In genomic region chr10:132676193-132676891, GRCh38 we compare ENCODE assay signal across 18 cellular contexts.
DNase-seq lines count a peak whose midpoint lies in the region; ATAC-seq and TF ChIP-seq lines count a peak whose summit lies in the region.
"Had no signal": no experiment of that assay in that cellular context is flagged by ENCODE, and none has a peak within 500 bp of the region (broad histone marks: within the 10 kb centered on the region; RNA-seq: fewer than 3 reads in every experiment).

No MANE protein-coding gene starts in this region.

- peaks cover 51% of the 10 kb centered on the region for H4K20me1 ChIP-seq in smooth muscle cell (ENCODE audit: low read depth)

- TF ChIP-seq POLR2A in suprapubic skin (IDR thresholded peaks at IDR 0.05), result no peak

- H3K4me2 ChIP-seq in smooth muscle cell, result no peak overlapping the region
- H3K4me2 ChIP-seq: KMS-11 had no signal

- H3K27me3 ChIP-seq in lung (ENCODE audit: control insufficient read depth, insufficient read depth) (no peaks in the 10 kb centered on the region), suprapubic skin (no peaks in the 10 kb centered on the region), smooth muscle cell (ENCODE audit: low read depth) (no peaks in the 10 kb centered on the region)
- H3K27me3 ChIP-seq: transverse colon had no signal

- no peaks in the 10 kb centered on the region for H3K79me2 ChIP-seq in smooth muscle cell (ENCODE audit: low read depth)

- H3K4me1 ChIP-seq in lung (ENCODE audit: control insufficient read depth in 2 of 2, insufficient read depth in 2 of 2, low read length in 2 of 2) (peaks cover 0 to 13% of the 10 kb centered on the region in 2 donors), suprapubic skin (no peaks in the 10 kb centered on the region), smooth muscle cell (ENCODE audit: low read depth) (no peaks in the 10 kb centered on the region)
- H3K4me1 ChIP-seq: transverse colon had no signal

- TF ChIP-seq CTCF in lung (IDR thresholded peaks at IDR 0.05; ENCODE audit: control extremely low read depth, extremely low read depth) (no peak), suprapubic skin (IDR thresholded peaks at IDR 0.05) (no peak), smooth muscle cell (IDR thresholded peaks at IDR 0.05; ENCODE audit: borderline replicate concordance, insufficient read depth, poor library complexity, severe bottlenecking) (no peak)

- H3K4me3 ChIP-seq in lung, result no peak overlapping the region
- no peak overlapping the region for H3K4me3 ChIP-seq in suprapubic skin
- no peak overlapping the region for H3K4me3 ChIP-seq in smooth muscle cell
- H3K4me3 ChIP-seq: transverse colon had no signal

- no peak overlapping the region for H2AFZ ChIP-seq in smooth muscle cell (ENCODE audit: low read depth)

- ATAC-seq in lung (ENCODE audit: insufficient read depth, low FRiP score) (peak; percentile 34), GM21515 (IDR thresholded peaks at IDR 0.05; ENCODE audit: unreplicated experiment) (no peak)
- ATAC-seq: stimulated activated effector memory CD8-positive, alpha-beta T cell treated with anti-CD3 and anti-CD28 coated beads, Interleukin-12 subunit alpha, Interleukin-12 subunit beta, amount 100 ng/mL, for 72 hours; T-cell had no signal

- H3K36me3 ChIP-seq in lung (ENCODE audit: control insufficient read depth in 2 of 2, insufficient read depth in 2 of 2, low read length in 2 of 2) (peaks cover 0 to 5% of the 10 kb centered on the region in 2 donors), suprapubic skin (no peaks in the 10 kb centered on the region), smooth muscle cell (ENCODE audit: low read depth) (no peaks in the 10 kb centered on the region)
- H3K36me3 ChIP-seq: BE2C, transverse colon had no signal

- WGBS in lung, 2 donors, result 92 to 95% methylated on average over 17 of the region's 17 CpGs
- WGBS in suprapubic skin, result 93% methylated on average over 17 of the region's 17 CpGs
- WGBS in smooth muscle cell (ENCODE audit: low lambda C conversion rate), result 96% methylated on average over 17 of the region's 17 CpGs

- no peak for TF ChIP-seq EP300 in suprapubic skin (IDR thresholded peaks at IDR 0.05)

- H3K9me3 ChIP-seq in lung (ENCODE audit: control insufficient read depth in 2 of 2, insufficient read depth in 1 of 2, low read length in 1 of 2) (peaks cover 0 to 3% of the 10 kb centered on the region in 2 donors), suprapubic skin (no peaks in the 10 kb centered on the region), smooth muscle cell (replicated peaks; ENCODE audit: low read depth) (no peaks in the 10 kb centered on the region)
- H3K9me3 ChIP-seq: BE2C, transverse colon had no signal

- H3K27ac ChIP-seq in lung (ENCODE audit: low read depth in 1 of 2, low read length in 1 of 2) (no peak overlapping the region), suprapubic skin (no peak overlapping the region), smooth muscle cell (ENCODE audit: low read depth) (no peak overlapping the region)
- H3K27ac ChIP-seq: KMS-11, transverse colon had no signal

- DNase-seq in activated CD8-positive, alpha-beta memory T cell treated with anti-CD3 and anti-CD28 coated beads, Interleukin-2, amount 50 U/mL, for 4 hours, result peak; percentile 7
- no peak for DNase-seq in activated CD8-positive, alpha-beta memory T cell treated with anti-CD3 and anti-CD28 coated beads for 24 hours
- DNase-seq in cerebellar cortex (ENCODE audit: low spot score) (peak; percentile 22), lung (ENCODE audit: low spot score) (no peak), suprapubic skin (ENCODE audit: low spot score in 2 of 2) (peak; percentile 31 to 61), HCEC 1CT (no peak), smooth muscle cell (lab: John Stamatoyannopoulos, UW; ENCODE audit: unreplicated experiment) (no peak)
- DNase-seq: activated CD4-positive, alpha-beta T cell treated with anti-CD3 and anti-CD28 coated beads, Interleukin-2, amount 10 ng/mL, durations not matched to agents 7 days and 5 days; activated naive CD4-positive, alpha-beta T cell treated with Interleukin-2 at 50 U/mL for 16 hours; BE2C; NCI-H2029 treated with DMSO at 0.1 percent for 48 hours; NCI-H510A treated with DMSO at 0.1 percent for 48 hours; SHP77 treated with DMSO at 0.1 percent for 48 hours; T-cell; transverse colon had no signal

- H3F3A ChIP-seq in smooth muscle cell (ENCODE audit: low read depth), result no peaks in the 10 kb centered on the region

- no peak overlapping the region for H3K9ac ChIP-seq in smooth muscle cell (ENCODE audit: low read depth)
- H3K9ac ChIP-seq: KMS-11 had no signal

Comparison
In these comparisons a context has a peak if more than half of its experiments do, and no peak if none do; other contexts are left out.
1. DNase-seq: peak in activated CD8-positive, alpha-beta memory T cell treated with anti-CD3 and anti-CD28 coated beads, Interleukin-2, amount 50 U/mL, for 4 hours (single experiment), cerebellar cortex (single experiment) and suprapubic skin (2 of 2); none in activated CD8-positive, alpha-beta memory T cell treated with anti-CD3 and anti-CD28 coated beads for 24 hours (single experiment), lung (single experiment), HCEC 1CT (single experiment) and smooth muscle cell (single experiment).